In the genomic region with DNA sequence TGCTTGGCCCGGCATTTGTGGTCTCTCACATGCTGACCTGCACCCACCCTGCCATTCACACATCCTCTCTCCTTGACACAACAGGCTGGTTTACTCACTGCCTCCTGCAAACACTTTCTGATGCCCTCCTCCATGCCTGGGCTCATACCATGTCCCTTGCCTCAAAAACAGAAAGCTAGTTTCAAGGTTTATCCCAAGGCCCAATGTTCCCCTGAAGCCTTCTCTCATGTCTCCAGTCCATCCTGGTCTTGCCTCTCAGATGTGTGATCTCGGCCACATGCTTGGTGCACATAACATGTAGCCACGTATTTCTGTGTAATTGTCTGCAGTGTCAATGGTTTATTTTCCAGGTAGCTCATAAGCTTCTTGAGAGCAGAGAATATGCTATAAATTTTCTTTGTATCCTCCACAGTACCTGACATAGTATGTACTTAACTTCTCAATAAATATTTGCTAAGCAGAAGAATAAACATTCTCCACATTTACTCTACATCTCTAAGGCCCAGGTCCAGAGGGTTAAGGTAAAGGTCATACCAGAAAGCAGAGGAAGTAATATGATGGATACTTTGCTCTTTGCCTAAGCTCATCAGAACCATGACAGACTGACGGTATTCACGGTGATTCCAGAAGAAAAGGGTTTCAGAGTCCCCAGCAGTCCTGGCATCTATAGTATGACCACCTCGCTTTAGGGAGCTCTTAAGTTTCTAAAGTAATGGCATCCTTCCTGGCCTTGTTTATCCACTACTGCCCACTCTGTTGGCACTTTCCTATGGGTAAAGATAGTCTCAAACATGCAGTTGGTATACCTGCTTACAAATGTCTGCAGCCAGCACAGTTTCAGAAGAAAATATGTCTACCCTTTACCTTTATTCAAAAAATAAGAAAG, we compare ENCODE assay signal across 26 cellular contexts.
A peak's percentile ranks its signal among the peaks of the same experiment; 100 is the strongest.
DNase-seq lines count a peak whose midpoint lies in the region; TF ChIP-seq lines count a peak whose summit lies in the region.
"Had no signal": no experiment of that assay in that cellular context is flagged by ENCODE, and none has a peak within 500 bp of the region (broad histone marks: within the 10 kb centered on the region; RNA-seq: fewer than 3 reads in every experiment).

No MANE protein-coding gene starts in this region.

- no peak overlapping the region for H3K4ac ChIP-seq in mesenchymal stem cell (ENCODE audit: low read depth in 1 of 2, low read length in 2 of 2)

- peaks cover 30% of the 10 kb centered on the region for H3K36me3 Mint-ChIP-seq in activated CD4-positive, alpha-beta memory T cell treated with anti-CD3 and anti-CD28 coated beads, Interleukin-2, amount 10 ng/mL, durations not matched to agents 7 days and 5 days (ENCODE audit: low read depth)

- no peak overlapping the region for H3K4me2 ChIP-seq in mesenchymal stem cell (ENCODE audit: low read length, poor library complexity, severe bottlenecking)
- H3K4me2 ChIP-seq: GM23338 had no signal

- WGBS in mesenchymal stem cell = 91% methylated on average over 4 of the region's 6 CpGs

- no peak overlapping the region for H2BK15ac ChIP-seq in mesenchymal stem cell (ENCODE audit: low read depth, poor library complexity, severe bottlenecking)

- no peak overlapping the region for H2AFZ ChIP-seq in mesenchymal stem cell (ENCODE audit: low read depth, low read length)
- H2AFZ ChIP-seq: GM23338, parathyroid adenoma had no signal

- H2BK12ac ChIP-seq in mesenchymal stem cell (ENCODE audit: low read length in 2 of 2) = no peak overlapping the region

- H3K36me3 ChIP-seq in mesenchymal stem cell (ENCODE audit: control insufficient read depth in 1 of 2, insufficient read depth in 2 of 2, low read depth in 1 of 2, low read length in 2 of 2) = peaks cover 0 to 4% of the 10 kb centered on the region in 2 experiments
- H3K36me3 ChIP-seq: brain microvascular endothelial cell, thyroid gland had no signal

- peaks cover 28% of the 10 kb centered on the region for H3K4me1 Mint-ChIP-seq in activated CD4-positive, alpha-beta memory T cell treated with anti-CD3 and anti-CD28 coated beads, Interleukin-2, amount 10 ng/mL, durations not matched to agents 7 days and 5 days
- H3K4me1 Mint-ChIP-seq: GM23338, nephron progenitor cell had no signal

- H3K18ac ChIP-seq in mesenchymal stem cell (ENCODE audit: low read depth in 1 of 2, low read length in 2 of 2) = no peak overlapping the region

- H2AK5ac ChIP-seq in mesenchymal stem cell (ENCODE audit: low read length, severe bottlenecking) = no peak overlapping the region

- peak overlapping the region in 1 of 2 experiments; percentile 18 for H3K14ac ChIP-seq in mesenchymal stem cell (ENCODE audit: low read length in 2 of 2)

- CTCF ChIA-PET in activated CD4-positive, alpha-beta memory T cell treated with anti-CD3 and anti-CD28 coated beads, Interleukin-2, amount 10 ng/mL, durations not matched to agents 7 days and 5 days (lab: Charles Lee) = interaction anchor here (0.9 to 1.5 kb wide), 3 partner anchors 13 to 443 kb away, joined by 3 to 4 read pairs (median 3); no protein-coding TSS in a partner anchor

- no peaks in the 10 kb centered on the region for H3K9me3 ChIP-seq in mesenchymal stem cell (ENCODE audit: control insufficient read depth, low read length)
- H3K9me3 ChIP-seq: heart right ventricle, left ventricle myocardium inferior, thyroid gland had no signal

- no peaks in the 10 kb centered on the region for H3K27me3 Mint-ChIP-seq in activated CD4-positive, alpha-beta memory T cell treated with anti-CD3 and anti-CD28 coated beads, Interleukin-2, amount 10 ng/mL, durations not matched to agents 7 days and 5 days
- H3K27me3 Mint-ChIP-seq: activated B cell treated with CpG ODN at 0.5 μM for 24 hours; B cell; stimulated activated naive CD8-positive, alpha-beta T cell treated with anti-CD3 and anti-CD28 coated beads, Interleukin-15, Interleukin-2, amounts not matched to agents 100 ng/mL and 50 ng/mL, for 24 hours had no signal

- H2BK5ac ChIP-seq in mesenchymal stem cell (ENCODE audit: low read depth, low read length, poor library complexity, severe bottlenecking) = no peak overlapping the region

- intact Hi-C loops in posterior cingulate gyrus (cut with DNase I) = no loop called here

- H3K4me3 ChIP-seq in mesenchymal stem cell (ENCODE audit: insufficient read depth in 1 of 2, low read depth in 1 of 2, low read length in 2 of 2) (no peak overlapping the region), coronary artery (no peak overlapping the region)
- H3K4me3 ChIP-seq: GM23338, heart right ventricle, left ventricle myocardium inferior, thyroid gland had no signal

- H4K91ac ChIP-seq in mesenchymal stem cell (ENCODE audit: low read length) = peak overlapping the region; percentile 2

- DNase-seq in SIG-M5 treated with dmso at 0.1 percent for 504 hours (lab: John Stamatoyannopoulos, UW; ENCODE audit: unreplicated experiment) (peak; percentile 16), SIG-M5 (lab: John Stamatoyannopoulos, UW) (no peak), mesenchymal stem cell (no peak), coronary artery (ENCODE audit: low spot score) (no peak), RPMI8226 (no peak), posterior cingulate gyrus (no peak)
- DNase-seq in activated CD4-positive, alpha-beta memory T cell treated with anti-CD3 and anti-CD28 coated beads, Interleukin-2, amount 10 ng/mL, durations not matched to agents 7 days and 5 days = no peak
- DNase-seq: activated B cell treated with CpG ODN at 0.5 μM for 24 hours; activated CD4-positive, alpha-beta T cell treated with anti-CD3 and anti-CD28 coated beads, Interleukin-2, amount 50 U/mL, for 48 hours; brain microvascular endothelial cell; DMS79 treated with DMSO at 0.1 percent for 48 hours; effector memory CD4-positive, alpha-beta T cell; foreskin fibroblast; heart right ventricle; left ventricle myocardium inferior; midbrain; MV-4-11; NCI-H2171 treated with DMSO at 0.1 percent for 48 hours; nephron progenitor cell; T-helper 9 cell; thyroid gland had no signal

- H3K27me3 ChIP-seq in mesenchymal stem cell (ENCODE audit: control insufficient read depth in 1 of 2, insufficient read depth in 1 of 2, low read length in 2 of 2) = no peaks in the 10 kb centered on the region
- H3K27me3 ChIP-seq: brain microvascular endothelial cell, heart right ventricle, thyroid gland had no signal

- no peak overlapping the region for H3K4me3 Mint-ChIP-seq in activated CD4-positive, alpha-beta memory T cell treated with anti-CD3 and anti-CD28 coated beads, Interleukin-2, amount 10 ng/mL, durations not matched to agents 7 days and 5 days
- H3K4me3 Mint-ChIP-seq: activated B cell treated with CpG ODN at 0.5 μM for 24 hours; B cell; GM23338; nephron progenitor cell; stimulated activated naive CD8-positive, alpha-beta T cell treated with anti-CD3 and anti-CD28 coated beads, Interleukin-15, Interleukin-2, amounts not matched to agents 100 ng/mL and 50 ng/mL, for 24 hours had no signal

- peaks cover 4% of the 10 kb centered on the region for H3K4me1 ChIP-seq in mesenchymal stem cell (ENCODE audit: control insufficient read depth, insufficient read depth, low read depth, low read length)

- no peak overlapping the region for H4K8ac ChIP-seq in mesenchymal stem cell (ENCODE audit: low read length)

- POLR2A ChIA-PET in activated CD4-positive, alpha-beta memory T cell treated with anti-CD3 and anti-CD28 coated beads, Interleukin-2, amount 10 ng/mL, durations not matched to agents 7 days and 5 days (lab: Charles Lee) = interaction anchor here (0.6 to 1.1 kb wide), 3 partner anchors 19 to 37 kb away, joined by 3 to 4 read pairs (median 3); no protein-coding TSS in a partner anchor

- H3K9ac ChIP-seq in mesenchymal stem cell (ENCODE audit: low read length) = no peak overlapping the region
- H3K9ac ChIP-seq: parathyroid adenoma had no signal

- H3K27ac Mint-ChIP-seq in activated CD4-positive, alpha-beta memory T cell treated with anti-CD3 and anti-CD28 coated beads, Interleukin-2, amount 10 ng/mL, durations not matched to agents 7 days and 5 days = no peak overlapping the region
- H3K27ac Mint-ChIP-seq: activated B cell treated with CpG ODN at 0.5 μM for 24 hours; B cell; GM23338; nephron progenitor cell; stimulated activated naive CD8-positive, alpha-beta T cell treated with anti-CD3 and anti-CD28 coated beads, Interleukin-15, Interleukin-2, amounts not matched to agents 100 ng/mL and 50 ng/mL, for 24 hours had no signal

- TF ChIP-seq CTCF in VCaP (conservative IDR thresholded peaks at IDR 0.05) = no peak
- no peak for TF ChIP-seq CTCF in coronary artery (IDR thresholded peaks at IDR 0.05)

- H2BK120ac ChIP-seq in mesenchymal stem cell (ENCODE audit: low read depth, low read length) = no peak overlapping the region

- H3K79me1 ChIP-seq in mesenchymal stem cell (replicated peaks; ENCODE audit: low read length, poor library complexity, severe bottlenecking) = peaks cover 8% of the 10 kb centered on the region

- H3K9me3 Mint-ChIP-seq in activated CD4-positive, alpha-beta memory T cell treated with anti-CD3 and anti-CD28 coated beads, Interleukin-2, amount 10 ng/mL, durations not matched to agents 7 days and 5 days = no peaks in the 10 kb centered on the region
- H3K9me3 Mint-ChIP-seq: activated B cell treated with CpG ODN at 0.5 μM for 24 hours; GM23338; nephron progenitor cell; stimulated activated naive CD8-positive, alpha-beta T cell treated with anti-CD3 and anti-CD28 coated beads, Interleukin-15, Interleukin-2, amounts not matched to agents 100 ng/mL and 50 ng/mL, for 24 hours had no signal

- H3K27ac ChIP-seq in VCaP (peak overlapping the region; percentile 94), mesenchymal stem cell (ENCODE audit: low read length, poor library complexity, severe bottlenecking) (no peak overlapping the region), coronary artery (no peak overlapping the region)
- H3K27ac ChIP-seq: brain microvascular endothelial cell had no signal

- H3K23ac ChIP-seq in mesenchymal stem cell (ENCODE audit: low read length in 2 of 2) = no peak overlapping the region
